In genomic region chr1:33399375-33399774, GRCh38 we compare ENCODE assay signal across 22 cellular contexts. TPM values are rescaled to one million over a fixed set of nuclear protein-coding genes. Genes with fewer than 3 reads are reported as not detected.
DNase-seq lines count a peak whose midpoint lies in the region; ATAC-seq and TF ChIP-seq lines count a peak whose summit lies in the region.
"Had no signal": no experiment of that assay in that cellular context is flagged by ENCODE, and none has a peak within 500 bp of the region (broad histone marks: within the 10 kb centered on the region; RNA-seq: fewer than 3 reads in every experiment).

No MANE protein-coding gene starts in this region.

- peak; percentile 51 for DNase-seq in fibroblast of mammary gland (ENCODE audit: low read depth)
- DNase-seq in heart right ventricle: no peak
- no peak for DNase-seq in nephron progenitor cell
- no peak for DNase-seq in thoracic aorta (ENCODE audit: low spot score)
- DNase-seq in effector memory CD8-positive, alpha-beta T cell: no peak
- no peak for DNase-seq in C1 segment of cervical spinal cord (lab: John Stamatoyannopoulos, UW)
- DNase-seq: Caco-2; CD4-positive, alpha-beta memory T cell; DND-41; H7; KBM-7; MM.1S; NCI-H1048; NCI-H1417 treated with DMSO at 0.1 percent for 48 hours; NCI-H187; NCI-H510A; NCI-H748 treated with DMSO at 0.1 percent for 48 hours; SJCRH30 had no signal

- H3K4me1 ChIP-seq in heart right ventricle: peaks cover 3 to 58% (median 17%) of the 10 kb centered on the region in 9 donors
- peaks cover 8 to 19% of the 10 kb centered on the region in 2 donors for H3K4me1 ChIP-seq in thoracic aorta (ENCODE audit: control insufficient read depth in 1 of 2, low read depth in 2 of 2)
- H3K4me1 ChIP-seq: Caco-2, SJCRH30 had no signal

- peaks cover 80% of the 10 kb centered on the region for H3K36me3 Mint-ChIP-seq in nephron progenitor cell (ENCODE audit: low read depth)
- H3K36me3 Mint-ChIP-seq in effector memory CD8-positive, alpha-beta T cell (ENCODE audit: insufficient read depth): no peaks in the 10 kb centered on the region
- H3K36me3 Mint-ChIP-seq: CD4-positive, alpha-beta memory T cell had no signal

- H3K9me3 Mint-ChIP-seq in nephron progenitor cell: peaks cover 26% of the 10 kb centered on the region
- no peaks in the 10 kb centered on the region for H3K9me3 Mint-ChIP-seq in effector memory CD8-positive, alpha-beta T cell
- H3K9me3 Mint-ChIP-seq: CD4-positive, alpha-beta memory T cell had no signal

- no peaks in the 10 kb centered on the region for H3K9me3 ChIP-seq in heart right ventricle
- H3K9me3 ChIP-seq in thoracic aorta: no peaks in the 10 kb centered on the region
- H3K9me3 ChIP-seq: Caco-2, SJCRH30 had no signal

- H3K4me3 Mint-ChIP-seq in nephron progenitor cell: no peak overlapping the region
- no peak overlapping the region for H3K4me3 Mint-ChIP-seq in effector memory CD8-positive, alpha-beta T cell
- H3K4me3 Mint-ChIP-seq: CD4-positive, alpha-beta memory T cell had no signal

- H3K36me3 ChIP-seq in heart right ventricle (peaks cover 0 to 9% (median 0%) of the 10 kb centered on the region in 9 donors), thoracic aorta (no peaks in the 10 kb centered on the region)
- H3K36me3 ChIP-seq: SJCRH30 had no signal

- no peaks in the 10 kb centered on the region for H3K27me3 Mint-ChIP-seq in nephron progenitor cell (ENCODE audit: low read depth, poor library complexity)
- H3K27me3 Mint-ChIP-seq in effector memory CD8-positive, alpha-beta T cell: peaks cover 14 to 16% of the 10 kb centered on the region in 2 donors

- 39 to 44% methylated on average over 3 of the region's 3 CpGs for WGBS in heart right ventricle, 2 donors

- intact Hi-C loops in heart right ventricle (cut with DNase I): no loop called here

- H3K4me1 Mint-ChIP-seq in nephron progenitor cell: peaks cover 56% of the 10 kb centered on the region
- peaks cover 0 to 5% of the 10 kb centered on the region in 2 donors for H3K4me1 Mint-ChIP-seq in effector memory CD8-positive, alpha-beta T cell (ENCODE audit: low read depth in 2 of 2)

- no peak overlapping the region for H3K4me3 ChIP-seq in fibroblast of mammary gland (ENCODE audit: control insufficient read depth, low read depth, low read length)
- no peak overlapping the region for H3K4me3 ChIP-seq in heart right ventricle
- no peak overlapping the region for H3K4me3 ChIP-seq in thoracic aorta
- H3K4me3 ChIP-seq: GM12878, SJCRH30 had no signal

- TF ChIP-seq CTCF in fibroblast of mammary gland (conservative IDR thresholded peaks at IDR 0.05; ENCODE audit: control insufficient read depth, insufficient read depth, low read depth, low read length): no peak
- no peak for TF ChIP-seq CTCF in heart right ventricle (IDR thresholded peaks at IDR 0.05)
- no peak for TF ChIP-seq CTCF in nephron progenitor cell (IDR thresholded peaks at IDR 0.05)
- TF ChIP-seq CTCF in thoracic aorta (IDR thresholded peaks at IDR 0.05): no peak

- H3K27me3 ChIP-seq in heart right ventricle (no peaks in the 10 kb centered on the region), thoracic aorta (replicated peaks; ENCODE audit: insufficient read depth) (no peaks in the 10 kb centered on the region)
- H3K27me3 ChIP-seq: SJCRH30 had no signal

- ATAC-seq in heart right ventricle (peak in 7 of 8 donors; percentile 15 to 57 (median 36)), thoracic aorta (ENCODE audit: insufficient number of reproducible peaks, low FRiP score, low read depth) (no peak), HG03354 (IDR thresholded peaks at IDR 0.05; ENCODE audit: poor library complexity, severe bottlenecking, unreplicated experiment) (no peak)
- no peak for ATAC-seq in effector memory CD8-positive, alpha-beta T cell (replicated peaks)
- ATAC-seq: GM12878, Panc1 had no signal

- peak overlapping the region; percentile 7 for H3K27ac Mint-ChIP-seq in nephron progenitor cell
- H3K27ac Mint-ChIP-seq in effector memory CD8-positive, alpha-beta T cell: no peak overlapping the region
- H3K27ac Mint-ChIP-seq: CD4-positive, alpha-beta memory T cell had no signal

- peak overlapping the region; percentile 33 to 81 (median 68) for H3K27ac ChIP-seq in heart right ventricle
- H3K27ac ChIP-seq in thoracic aorta: peak overlapping the region; percentile 16 to 23
- H3K27ac ChIP-seq: HL-60, SJCRH30 had no signal

RNA-seq across cellular contexts. Expression of gene PHC2, which starts 31.5 kb away (rescaled TPM):
- total RNA-seq in heart right ventricle (100 to 1,000 TPM in 5 of 10 donors, 10 to 100 TPM in 5; 96.7 to 136 (median 102) TPM), thoracic aorta (100 to 1,000 TPM; 174 to 238 TPM)
- 10 to 100 TPM; 81.2 to 95.4 TPM for polyA plus RNA-seq in heart right ventricle

Comparison
In these comparisons a context has a peak if more than half of its experiments do, and no peak if none do; other contexts are left out.
1. ATAC-seq: peak in heart right ventricle (7 of 8); none in thoracic aorta (single experiment), effector memory CD8-positive, alpha-beta T cell (single experiment) and HG03354 (single experiment).